ENCODE assay signal across 1 cellular context in the genomic region with DNA sequence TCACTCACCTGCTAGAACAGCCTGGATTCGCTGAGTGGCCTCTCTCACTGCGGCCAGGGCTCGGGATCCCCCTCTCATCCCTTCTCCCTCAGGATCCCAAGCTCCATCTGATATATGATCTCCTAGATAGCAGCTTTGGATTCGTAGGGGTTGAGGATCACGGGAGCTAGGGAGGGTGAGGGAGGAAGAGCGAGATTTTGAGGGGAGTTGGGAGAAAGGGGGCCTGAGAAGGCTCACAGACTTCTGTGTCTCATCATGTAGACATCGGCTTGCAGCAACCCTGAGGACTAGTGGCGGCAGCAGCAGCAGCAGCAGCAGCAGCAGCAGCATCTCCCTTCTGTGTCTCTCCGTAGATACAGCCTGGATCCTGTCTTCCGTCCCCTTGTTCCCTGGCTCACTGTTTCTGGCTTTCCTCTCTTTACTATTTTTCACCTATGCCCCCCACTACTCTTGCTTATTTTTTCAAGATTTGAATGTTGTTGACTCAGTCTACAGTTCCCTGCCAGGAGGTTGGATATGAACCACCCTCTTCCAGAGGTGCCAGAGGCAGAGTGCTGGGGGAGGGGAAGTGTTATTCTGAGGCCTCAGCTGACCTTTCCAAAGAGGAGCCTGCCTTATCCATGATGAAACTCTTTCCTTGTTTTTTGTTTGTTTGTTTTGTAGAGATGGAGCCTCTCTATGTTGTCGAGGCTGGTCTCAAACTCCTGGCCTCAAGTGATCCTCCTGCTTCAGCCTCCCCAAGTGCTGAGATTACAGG.
TF ChIP-seq lines count a peak whose summit lies in the region.

A gene with protein sequence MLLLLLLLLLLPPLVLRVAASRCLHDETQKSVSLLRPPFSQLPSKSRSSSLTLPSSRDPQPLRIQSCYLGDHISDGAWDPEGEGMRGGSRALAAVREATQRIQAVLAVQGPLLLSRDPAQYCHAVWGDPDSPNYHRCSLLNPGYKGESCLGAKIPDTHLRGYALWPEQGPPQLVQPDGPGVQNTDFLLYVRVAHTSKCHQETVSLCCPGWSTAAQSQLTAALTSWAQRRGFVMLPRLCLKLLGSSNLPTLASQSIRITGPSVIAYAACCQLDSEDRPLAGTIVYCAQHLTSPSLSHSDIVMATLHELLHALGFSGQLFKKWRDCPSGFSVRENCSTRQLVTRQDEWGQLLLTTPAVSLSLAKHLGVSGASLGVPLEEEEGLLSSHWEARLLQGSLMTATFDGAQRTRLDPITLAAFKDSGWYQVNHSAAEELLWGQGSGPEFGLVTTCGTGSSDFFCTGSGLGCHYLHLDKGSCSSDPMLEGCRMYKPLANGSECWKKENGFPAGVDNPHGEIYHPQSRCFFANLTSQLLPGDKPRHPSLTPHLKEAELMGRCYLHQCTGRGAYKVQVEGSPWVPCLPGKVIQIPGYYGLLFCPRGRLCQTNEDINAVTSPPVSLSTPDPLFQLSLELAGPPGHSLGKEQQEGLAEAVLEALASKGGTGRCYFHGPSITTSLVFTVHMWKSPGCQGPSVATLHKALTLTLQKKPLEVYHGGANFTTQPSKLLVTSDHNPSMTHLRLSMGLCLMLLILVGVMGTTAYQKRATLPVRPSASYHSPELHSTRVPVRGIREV (minus strand): TSS at position 399 of the 757 bp plus-strand sequence. CDS start 69 bp downstream, at position 330.

TF ChIP-seq in GM23338, 12 proteins besides CTCF, POLR2A, EP300 and RAD21 (continued from another document):
- TF ChIP-seq, protein P1, sequence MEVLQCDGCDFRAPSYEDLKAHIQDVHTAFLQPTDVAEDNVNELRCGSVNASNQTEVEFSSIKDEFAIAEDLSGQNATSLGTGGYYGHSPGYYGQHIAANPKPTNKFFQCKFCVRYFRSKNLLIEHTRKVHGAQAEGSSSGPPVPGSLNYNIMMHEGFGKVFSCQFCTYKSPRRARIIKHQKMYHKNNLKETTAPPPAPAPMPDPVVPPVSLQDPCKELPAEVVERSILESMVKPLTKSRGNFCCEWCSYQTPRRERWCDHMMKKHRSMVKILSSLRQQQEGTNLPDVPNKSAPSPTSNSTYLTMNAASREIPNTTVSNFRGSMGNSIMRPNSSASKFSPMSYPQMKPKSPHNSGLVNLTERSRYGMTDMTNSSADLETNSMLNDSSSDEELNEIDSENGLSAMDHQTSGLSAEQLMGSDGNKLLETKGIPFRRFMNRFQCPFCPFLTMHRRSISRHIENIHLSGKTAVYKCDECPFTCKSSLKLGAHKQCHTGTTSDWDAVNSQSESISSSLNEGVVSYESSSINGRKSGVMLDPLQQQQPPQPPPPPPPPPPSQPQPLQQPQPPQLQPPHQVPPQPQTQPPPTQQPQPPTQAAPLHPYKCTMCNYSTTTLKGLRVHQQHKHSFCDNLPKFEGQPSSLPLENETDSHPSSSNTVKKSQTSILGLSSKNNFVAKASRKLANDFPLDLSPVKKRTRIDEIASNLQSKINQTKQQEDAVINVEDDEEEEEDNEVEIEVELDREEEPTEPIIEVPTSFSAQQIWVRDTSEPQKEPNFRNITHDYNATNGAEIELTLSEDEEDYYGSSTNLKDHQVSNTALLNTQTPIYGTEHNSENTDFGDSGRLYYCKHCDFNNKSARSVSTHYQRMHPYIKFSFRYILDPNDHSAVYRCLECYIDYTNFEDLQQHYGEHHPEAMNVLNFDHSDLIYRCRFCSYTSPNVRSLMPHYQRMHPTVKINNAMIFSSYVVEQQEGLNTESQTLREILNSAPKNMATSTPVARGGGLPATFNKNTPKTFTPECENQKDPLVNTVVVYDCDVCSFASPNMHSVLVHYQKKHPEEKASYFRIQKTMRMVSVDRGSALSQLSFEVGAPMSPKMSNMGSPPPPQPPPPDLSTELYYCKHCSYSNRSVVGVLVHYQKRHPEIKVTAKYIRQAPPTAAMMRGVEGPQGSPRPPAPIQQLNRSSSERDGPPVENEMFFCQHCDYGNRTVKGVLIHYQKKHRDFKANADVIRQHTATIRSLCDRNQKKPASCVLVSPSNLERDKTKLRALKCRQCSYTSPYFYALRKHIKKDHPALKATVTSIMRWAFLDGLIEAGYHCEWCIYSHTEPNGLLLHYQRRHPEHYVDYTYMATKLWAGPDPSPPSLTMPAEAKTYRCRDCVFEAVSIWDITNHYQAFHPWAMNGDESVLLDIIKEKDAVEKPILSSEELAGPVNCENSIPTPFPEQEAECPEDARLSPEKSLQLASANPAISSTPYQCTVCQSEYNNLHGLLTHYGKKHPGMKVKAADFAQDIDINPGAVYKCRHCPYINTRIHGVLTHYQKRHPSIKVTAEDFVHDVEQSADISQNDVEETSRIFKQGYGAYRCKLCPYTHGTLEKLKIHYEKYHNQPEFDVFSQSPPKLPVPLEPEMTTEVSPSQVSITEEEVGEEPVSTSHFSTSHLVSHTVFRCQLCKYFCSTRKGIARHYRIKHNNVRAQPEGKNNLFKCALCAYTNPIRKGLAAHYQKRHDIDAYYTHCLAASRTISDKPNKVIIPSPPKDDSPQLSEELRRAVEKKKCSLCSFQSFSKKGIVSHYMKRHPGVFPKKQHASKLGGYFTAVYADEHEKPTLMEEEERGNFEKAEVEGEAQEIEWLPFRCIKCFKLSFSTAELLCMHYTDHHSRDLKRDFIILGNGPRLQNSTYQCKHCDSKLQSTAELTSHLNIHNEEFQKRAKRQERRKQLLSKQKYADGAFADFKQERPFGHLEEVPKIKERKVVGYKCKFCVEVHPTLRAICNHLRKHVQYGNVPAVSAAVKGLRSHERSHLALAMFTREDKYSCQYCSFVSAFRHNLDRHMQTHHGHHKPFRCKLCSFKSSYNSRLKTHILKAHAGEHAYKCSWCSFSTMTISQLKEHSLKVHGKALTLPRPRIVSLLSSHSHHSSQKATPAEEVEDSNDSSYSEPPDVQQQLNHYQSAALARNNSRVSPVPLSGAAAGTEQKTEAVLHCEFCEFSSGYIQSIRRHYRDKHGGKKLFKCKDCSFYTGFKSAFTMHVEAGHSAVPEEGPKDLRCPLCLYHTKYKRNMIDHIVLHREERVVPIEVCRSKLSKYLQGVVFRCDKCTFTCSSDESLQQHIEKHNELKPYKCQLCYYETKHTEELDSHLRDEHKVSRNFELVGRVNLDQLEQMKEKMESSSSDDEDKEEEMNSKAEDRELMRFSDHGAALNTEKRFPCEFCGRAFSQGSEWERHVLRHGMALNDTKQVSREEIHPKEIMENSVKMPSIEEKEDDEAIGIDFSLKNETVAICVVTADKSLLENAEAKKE (CRISPR knock-in tag; IDR thresholded peaks at IDR 0.05), result no peak
- TF ChIP-seq, protein P2, sequence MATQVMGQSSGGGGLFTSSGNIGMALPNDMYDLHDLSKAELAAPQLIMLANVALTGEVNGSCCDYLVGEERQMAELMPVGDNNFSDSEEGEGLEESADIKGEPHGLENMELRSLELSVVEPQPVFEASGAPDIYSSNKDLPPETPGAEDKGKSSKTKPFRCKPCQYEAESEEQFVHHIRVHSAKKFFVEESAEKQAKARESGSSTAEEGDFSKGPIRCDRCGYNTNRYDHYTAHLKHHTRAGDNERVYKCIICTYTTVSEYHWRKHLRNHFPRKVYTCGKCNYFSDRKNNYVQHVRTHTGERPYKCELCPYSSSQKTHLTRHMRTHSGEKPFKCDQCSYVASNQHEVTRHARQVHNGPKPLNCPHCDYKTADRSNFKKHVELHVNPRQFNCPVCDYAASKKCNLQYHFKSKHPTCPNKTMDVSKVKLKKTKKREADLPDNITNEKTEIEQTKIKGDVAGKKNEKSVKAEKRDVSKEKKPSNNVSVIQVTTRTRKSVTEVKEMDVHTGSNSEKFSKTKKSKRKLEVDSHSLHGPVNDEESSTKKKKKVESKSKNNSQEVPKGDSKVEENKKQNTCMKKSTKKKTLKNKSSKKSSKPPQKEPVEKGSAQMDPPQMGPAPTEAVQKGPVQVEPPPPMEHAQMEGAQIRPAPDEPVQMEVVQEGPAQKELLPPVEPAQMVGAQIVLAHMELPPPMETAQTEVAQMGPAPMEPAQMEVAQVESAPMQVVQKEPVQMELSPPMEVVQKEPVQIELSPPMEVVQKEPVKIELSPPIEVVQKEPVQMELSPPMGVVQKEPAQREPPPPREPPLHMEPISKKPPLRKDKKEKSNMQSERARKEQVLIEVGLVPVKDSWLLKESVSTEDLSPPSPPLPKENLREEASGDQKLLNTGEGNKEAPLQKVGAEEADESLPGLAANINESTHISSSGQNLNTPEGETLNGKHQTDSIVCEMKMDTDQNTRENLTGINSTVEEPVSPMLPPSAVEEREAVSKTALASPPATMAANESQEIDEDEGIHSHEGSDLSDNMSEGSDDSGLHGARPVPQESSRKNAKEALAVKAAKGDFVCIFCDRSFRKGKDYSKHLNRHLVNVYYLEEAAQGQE (IDR thresholded peaks at IDR 0.05; ENCODE audit: unreplicated experiment), result no peak
- no peak for TF ChIP-seq NANOG (IDR thresholded peaks at IDR 0.05; ENCODE audit: borderline replicate concordance)
- TF ChIP-seq CREB1 (CRISPR knock-in tag; IDR thresholded peaks at IDR 0.05; ENCODE audit: low read depth), result no peak
